18 cellular contexts compared by ENCODE assay signal in genomic region chr16:55506083-55506482, GRCh38. TPM values are rescaled to one million over a fixed set of nuclear protein-coding genes. Genes with fewer than 3 reads are reported as not detected.
"Had no signal": no experiment of that assay in that cellular context is flagged by ENCODE, and none has a peak within 500 bp of the region (broad histone marks: within the 10 kb centered on the region; RNA-seq: fewer than 3 reads in every experiment).

No MANE protein-coding gene starts in this region.

- H3K9me3 Mint-ChIP-seq: activated CD8-positive, alpha-beta T cell treated with anti-CD3 and anti-CD28 coated beads for 36 hours; activated T-helper 1 cell treated with anti-CD3 and anti-CD28 coated beads, Interleukin-12 subunit alpha, Interleukin-12 subunit beta, Interleukin-2, Interleukin-4 antibody, amounts not matched to agents 30 ng/mL and 10 ng/mL and 1 ng/mL, durations not matched to agents 14 hours and 24 hours and 36 hours; mesothelial cell of epicardium; stimulated activated naive CD8-positive, alpha-beta T cell treated with anti-CD3 and anti-CD28 coated beads, Interleukin-15, Interleukin-2, amounts not matched to agents 100 ng/mL and 50 ng/mL, for 24 hours had no signal

- H3K36me3 ChIP-seq: neutrophil had no signal

- H3K9me3 ChIP-seq: adrenal gland, gastroesophageal sphincter, neutrophil had no signal

- H3K36me3 Mint-ChIP-seq: naive B cell had no signal

- H3K27ac Mint-ChIP-seq: activated CD8-positive, alpha-beta T cell treated with anti-CD3 and anti-CD28 coated beads for 36 hours; activated T-helper 1 cell treated with anti-CD3 and anti-CD28 coated beads, Interleukin-12 subunit alpha, Interleukin-12 subunit beta, Interleukin-2, Interleukin-4 antibody, amounts not matched to agents 30 ng/mL and 10 ng/mL and 1 ng/mL, durations not matched to agents 14 hours and 24 hours and 36 hours; mesothelial cell of epicardium; naive B cell; stimulated activated naive CD8-positive, alpha-beta T cell treated with anti-CD3 and anti-CD28 coated beads, Interleukin-15, Interleukin-2, amounts not matched to agents 100 ng/mL and 50 ng/mL, for 24 hours had no signal

- H3K27ac ChIP-seq: adrenal gland, coronary artery, epithelial cell of prostate, gastroesophageal sphincter, hepatocyte, neutrophil, VCaP had no signal

- H3K27me3 ChIP-seq: adrenal gland, hepatocyte, neutrophil had no signal

- H3K4me3 Mint-ChIP-seq: activated CD8-positive, alpha-beta T cell treated with anti-CD3 and anti-CD28 coated beads for 36 hours; activated T-helper 1 cell treated with anti-CD3 and anti-CD28 coated beads, Interleukin-12 subunit alpha, Interleukin-12 subunit beta, Interleukin-2, Interleukin-4 antibody, amounts not matched to agents 30 ng/mL and 10 ng/mL and 1 ng/mL, durations not matched to agents 14 hours and 24 hours and 36 hours; mesothelial cell of epicardium; naive B cell; stimulated activated naive CD8-positive, alpha-beta T cell treated with anti-CD3 and anti-CD28 coated beads, Interleukin-15, Interleukin-2, amounts not matched to agents 100 ng/mL and 50 ng/mL, for 24 hours had no signal

- H3K4me3 ChIP-seq: adrenal gland, coronary artery, gastroesophageal sphincter, hepatocyte had no signal

- DNase-seq: activated CD8-positive, alpha-beta memory T cell treated with anti-CD3 and anti-CD28 coated beads, Interleukin-2, amount 50 U/mL, for 48 hours; activated CD8-positive, alpha-beta T cell treated with anti-CD3 and anti-CD28 coated beads for 36 hours; activated naive CD4-positive, alpha-beta T cell treated with Interleukin-2 at 50 U/mL for 16 hours; effector memory CD4-positive, alpha-beta T cell; naive B cell; retina; stimulated activated CD4-positive, alpha-beta T cell treated with anti-CD3 and anti-CD28 coated beads, Interleukin-4, amount 100 ng/mL, for 24 hours; T1000 had no signal

RNA-seq across cellular contexts. Expression of gene MMP2, which starts 27.1 kb away (rescaled TPM):
- total RNA-seq: activated CD8-positive, alpha-beta T cell treated with anti-CD3 and anti-CD28 coated beads for 36 hours; activated T-helper 1 cell treated with anti-CD3 and anti-CD28 coated beads, Interleukin-12 subunit alpha, Interleukin-12 subunit beta, Interleukin-2, Interleukin-4 antibody, amounts not matched to agents 30 ng/mL and 10 ng/mL and 1 ng/mL, durations not matched to agents 14 hours and 24 hours and 36 hours had no signal
